9 cellular contexts compared by ENCODE assay signal in genomic region chr16:70684146-70685060, GRCh38. TPM values are rescaled to one million over a fixed set of nuclear protein-coding genes. Genes with fewer than 3 reads are reported as not detected.
A peak's percentile ranks its signal among the peaks of the same experiment; 100 is the strongest.
DNase-seq lines count a peak whose midpoint lies in the region; ATAC-seq and TF ChIP-seq lines count a peak whose summit lies in the region.
"Had no signal": no experiment of that assay in that cellular context is flagged by ENCODE, and none has a peak within 500 bp of the region (broad histone marks: within the 10 kb centered on the region; RNA-seq: fewer than 3 reads in every experiment).

No MANE protein-coding gene starts in this region.

- TF ChIP-seq CTCF in brain (conservative IDR thresholded peaks at IDR 0.05) (no peak), left lung (IDR thresholded peaks at IDR 0.05) (no peak)

- no peaks in the 10 kb centered on the region for H3K9me3 Mint-ChIP-seq in brain

- H3K4me3 ChIP-seq in HUES6 (ENCODE audit: low read depth, low read length) (peak overlapping the region; percentile 80), left lung (peak overlapping the region; percentile 50 to 64), subcutaneous abdominal adipose tissue (ENCODE audit: low read depth in 1 of 5, low read length in 5 of 5) (peak overlapping the region; percentile 75 to 80 (median 76))

- peaks cover 4% of the 10 kb centered on the region for H3K36me3 Mint-ChIP-seq in brain

- no peak overlapping the region for H3K27ac ChIP-seq in HUES6 (ENCODE audit: low read depth, low read length)
- H3K27ac ChIP-seq in left lung: peak overlapping the region; percentile 55 to 62
- no peak overlapping the region for H3K27ac ChIP-seq in subcutaneous abdominal adipose tissue (ENCODE audit: low read depth, low read length)

- H3K27ac Mint-ChIP-seq in brain: peak overlapping the region; percentile 45 to 96 (median 89)

- peak overlapping the region; percentile 85 to 91 (median 89) for H3K4me3 Mint-ChIP-seq in brain

- intact Hi-C loops in left lung (cut with DNase I): loop anchor here in 1 of 2 donors (5.0 to 10.0 kb wide), 2 partner anchors 50 to 88 kb away; no protein-coding TSS in a partner anchor

- H3K27me3 Mint-ChIP-seq in brain: peaks cover 4% of the 10 kb centered on the region

- DNase-seq in left lung (peak in 1 of 2 donors; percentile 63), SK-N-DZ (ENCODE audit: low spot score) (no peak), GM19240 (ENCODE audit: insufficient read length, low spot score) (no peak), T-helper 2 cell (no peak), NCI-H1048 (lab: John Stamatoyannopoulos, UW) (no peak)
- DNase-seq: Kasumi-1 had no signal

- H3K4me1 ChIP-seq in HUES6 (ENCODE audit: control insufficient read depth, insufficient read depth, low read length) (peaks cover 42% of the 10 kb centered on the region), left lung (peaks cover 40 to 79% of the 10 kb centered on the region in 2 donors), subcutaneous abdominal adipose tissue (ENCODE audit: control insufficient read depth in 5 of 5, insufficient read depth in 5 of 5, low read length in 5 of 5) (peaks cover 15 to 83% (median 81%) of the 10 kb centered on the region in 5 donors)

- H3K9ac ChIP-seq in HUES6 (ENCODE audit: low read length): peak overlapping the region; percentile 6
- peak overlapping the region in 4 of 5 donors; percentile 64 to 77 (median 69) for H3K9ac ChIP-seq in subcutaneous abdominal adipose tissue (ENCODE audit: low read length in 5 of 5)

- H3K9me3 ChIP-seq in HUES6 (ENCODE audit: control insufficient read depth, insufficient read depth, low read depth, low read length) (no peaks in the 10 kb centered on the region), left lung (no peaks in the 10 kb centered on the region), subcutaneous abdominal adipose tissue (ENCODE audit: control insufficient read depth in 5 of 5, low read length in 5 of 5) (no peaks in the 10 kb centered on the region)

- H3K36me3 ChIP-seq in HUES6 (ENCODE audit: control insufficient read depth, insufficient read depth, low read length): no peaks in the 10 kb centered on the region
- peaks cover 0 to 12% of the 10 kb centered on the region in 2 donors for H3K36me3 ChIP-seq in left lung
- H3K36me3 ChIP-seq in subcutaneous abdominal adipose tissue (ENCODE audit: control insufficient read depth in 5 of 5, insufficient read depth in 5 of 5, low read length in 5 of 5): peaks cover 0 to 9% (median 0%) of the 10 kb centered on the region in 5 donors

- H3K4me1 Mint-ChIP-seq in brain: peaks cover 60% of the 10 kb centered on the region

- peaks cover 4% of the 10 kb centered on the region; the same call in 1 of the 2 replicates for H3K27me3 ChIP-seq in HUES6 (ENCODE audit: control insufficient read depth, insufficient read depth, low read length)
- peaks cover 0 to 21% of the 10 kb centered on the region in 2 donors for H3K27me3 ChIP-seq in left lung
- no peaks in the 10 kb centered on the region for H3K27me3 ChIP-seq in subcutaneous abdominal adipose tissue (ENCODE audit: control insufficient read depth in 5 of 5, insufficient read depth in 4 of 5, low read length in 5 of 5)

- no peak for ATAC-seq in left lung

RNA-seq across cellular contexts. Expression of gene MTSS2, which starts 1.4 kb away (rescaled TPM):
- polyA plus RNA-seq in brain (ENCODE audit: insufficient read depth, low read depth, low replicate concordance): 231 TPM
- total RNA-seq in left lung: 10 to 100 TPM; 58.1 to 96.3 TPM
- 19.4 and 42.1 TPM in 2 replicates for polyA plus RNA-seq in SK-N-DZ (2014; cell fraction: cytosol; rRNA removed)
- 45.1 and 55.5 TPM in 2 replicates for polyA plus RNA-seq in SK-N-DZ (2014; cell fraction: nucleus; rRNA removed)

RNA-seq across cellular contexts. Expression of gene IL34, which starts 38.0 kb away (rescaled TPM):
- 6.7 TPM for polyA plus RNA-seq in brain (ENCODE audit: insufficient read depth, low read depth, low replicate concordance)
- total RNA-seq in left lung: 1 to 10 TPM; 2.1 to 4.1 TPM
- polyA plus RNA-seq in SK-N-DZ (2014; cell fraction: cytosol; rRNA removed): 1.2 TPM in 1 of 2 replicates, not detected in the other
- polyA plus RNA-seq in SK-N-DZ (2014; cell fraction: nucleus; rRNA removed): not detected in 2 replicates

Comparison
In these comparisons a context has a peak if more than half of its experiments do, and no peak if none do; other contexts are left out.
1. H3K27ac ChIP-seq: peak in left lung (2 of 2); none in HUES6 (single experiment) and subcutaneous abdominal adipose tissue (single experiment).
2. Peak in every context shown above with its lines, with median percentiles within 50 percentile points of each other: H3K4me3 ChIP-seq.